19 cellular contexts compared by ENCODE assay signal in the genomic region with DNA sequence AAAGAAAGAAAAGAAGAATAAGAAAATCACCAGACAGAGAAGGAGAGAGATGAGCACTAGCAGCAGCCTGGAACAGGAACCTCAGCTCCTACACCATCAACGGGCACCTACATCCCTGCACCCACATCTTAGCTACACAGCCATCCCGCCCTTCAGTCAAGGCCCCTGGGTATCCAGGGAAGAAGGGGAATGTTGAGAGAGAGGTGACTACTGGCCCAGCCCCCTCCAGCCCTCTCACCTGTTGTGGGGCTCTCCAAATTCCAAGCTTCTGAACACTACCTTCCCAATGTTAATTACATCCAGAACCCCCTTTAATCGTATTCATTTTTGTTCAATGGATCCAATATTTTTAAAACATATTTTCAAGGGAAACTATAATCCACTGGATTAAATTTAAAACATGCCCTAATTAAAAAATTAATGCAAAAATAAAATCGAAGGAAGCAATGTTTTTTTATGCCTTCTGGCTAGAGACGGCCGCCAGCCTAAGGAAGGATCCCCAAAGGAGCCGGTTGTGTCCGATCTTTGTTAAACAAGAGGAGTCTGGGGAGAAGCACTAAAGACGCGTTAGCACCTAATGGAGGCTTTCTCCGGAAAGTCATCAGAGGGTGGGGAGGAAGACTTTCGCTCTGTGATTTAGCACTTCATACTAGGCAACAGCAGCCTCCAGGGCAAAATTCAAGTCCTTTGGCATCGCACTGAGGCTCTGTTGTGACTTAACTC. TPM values are rescaled to one million over a fixed set of nuclear protein-coding genes. Genes with fewer than 3 reads are reported as not detected.
DNase-seq lines count a peak whose midpoint lies in the region; ATAC-seq and FAIRE-seq lines count a peak whose summit lies in the region.
"Had no signal": no experiment of that assay in that cellular context is flagged by ENCODE, and none has a peak within 500 bp of the region (broad histone marks: within the 10 kb centered on the region; RNA-seq: fewer than 3 reads in every experiment).

No MANE protein-coding gene starts in this region.

- ATAC-seq in stimulated activated naive CD8-positive, alpha-beta T cell treated with anti-CD3 and anti-CD28 coated beads, Interleukin-15, Interleukin-2, amounts not matched to agents 100 U/mL and 50 U/mL, for 24 hours: no peak
- ATAC-seq in T-helper 17 cell (no peak), GM18907 (IDR thresholded peaks at IDR 0.05; ENCODE audit: unreplicated experiment) (no peak), HG03175 (IDR thresholded peaks at IDR 0.05; ENCODE audit: unreplicated experiment) (no peak), GM21390 (IDR thresholded peaks at IDR 0.05; ENCODE audit: unreplicated experiment) (no peak)
- ATAC-seq: gastrocnemius medialis, K562 had no signal

- H3K9me3 Mint-ChIP-seq in stimulated activated naive CD8-positive, alpha-beta T cell treated with anti-CD3 and anti-CD28 coated beads, Interleukin-15, Interleukin-2, amounts not matched to agents 100 ng/mL and 50 ng/mL, for 24 hours: no peaks in the 10 kb centered on the region

- no peaks in the 10 kb centered on the region for H3K27me3 Mint-ChIP-seq in stimulated activated naive CD8-positive, alpha-beta T cell treated with anti-CD3 and anti-CD28 coated beads, Interleukin-15, Interleukin-2, amounts not matched to agents 100 ng/mL and 50 ng/mL, for 24 hours
- no peaks in the 10 kb centered on the region for H3K27me3 Mint-ChIP-seq in T-helper 17 cell

- FAIRE-seq in urothelium cell line (lab: Jason Lieb, UNC): peak; percentile 62
- FAIRE-seq: endothelial cell of umbilical vein, K562 had no signal

- peaks cover 12% of the 10 kb centered on the region for H3K36me3 ChIP-seq in iPS-18a (ENCODE audit: control insufficient read depth, low read depth, low read length)

- peaks cover 44% of the 10 kb centered on the region for H3K36me3 Mint-ChIP-seq in stimulated activated naive CD8-positive, alpha-beta T cell treated with anti-CD3 and anti-CD28 coated beads, Interleukin-15, Interleukin-2, amounts not matched to agents 100 ng/mL and 50 ng/mL, for 24 hours (ENCODE audit: low read depth)
- H3K36me3 Mint-ChIP-seq in T-helper 17 cell (ENCODE audit: low read depth): peaks cover 2% of the 10 kb centered on the region

- H3K4me3 Mint-ChIP-seq in stimulated activated naive CD8-positive, alpha-beta T cell treated with anti-CD3 and anti-CD28 coated beads, Interleukin-15, Interleukin-2, amounts not matched to agents 100 ng/mL and 50 ng/mL, for 24 hours: peak overlapping the region; percentile 70
- peak overlapping the region; percentile 91 for H3K4me3 Mint-ChIP-seq in T-helper 17 cell

- peaks cover 31% of the 10 kb centered on the region for H3K4me1 ChIP-seq in iPS-18a (ENCODE audit: control insufficient read depth, low read depth, low read length)

- H3K9me3 ChIP-seq in T-helper 17 cell (ENCODE audit: control insufficient read depth, low read length, poor library complexity, severe bottlenecking) (no peaks in the 10 kb centered on the region), iPS-18a (ENCODE audit: control insufficient read depth, low read depth, low read length) (no peaks in the 10 kb centered on the region)
- H3K9me3 ChIP-seq: gastrocnemius medialis, thyroid gland had no signal

- no peaks in the 10 kb centered on the region for H3K27me3 ChIP-seq in iPS-18a (ENCODE audit: control insufficient read depth, insufficient read depth, low read length)
- H3K27me3 ChIP-seq: gastrocnemius medialis, thyroid gland had no signal

- H3K4me1 Mint-ChIP-seq in stimulated activated naive CD8-positive, alpha-beta T cell treated with anti-CD3 and anti-CD28 coated beads, Interleukin-15, Interleukin-2, amounts not matched to agents 100 ng/mL and 50 ng/mL, for 24 hours (ENCODE audit: low read depth): peaks cover 72% of the 10 kb centered on the region
- H3K4me1 Mint-ChIP-seq in T-helper 17 cell: peaks cover 48% of the 10 kb centered on the region

- no peak for DNase-seq in stimulated activated naive CD8-positive, alpha-beta T cell treated with anti-CD3 and anti-CD28 coated beads, Interleukin-15, Interleukin-2, amounts not matched to agents 100 U/mL and 50 U/mL, for 24 hours
- DNase-seq in T-helper 17 cell (no peak), urothelium cell line (ENCODE audit: low spot score) (no peak)
- DNase-seq: activated CD4-positive, alpha-beta T cell treated with anti-CD3 and anti-CD28 coated beads for 1 hour; central memory CD4-positive, alpha-beta T cell; gastrocnemius medialis; islet precursor cell; midbrain; NCI-H1436 treated with DMSO at 0.1 percent for 48 hours; NCI-H510A; stimulated activated CD4-positive, alpha-beta T cell treated with anti-CD3 and anti-CD28 coated beads, Interleukin-12 subunit alpha, Interleukin-12 subunit beta, amount 100 ng/mL, for 4 hours; thyroid gland had no signal

- H3K27ac Mint-ChIP-seq in stimulated activated naive CD8-positive, alpha-beta T cell treated with anti-CD3 and anti-CD28 coated beads, Interleukin-15, Interleukin-2, amounts not matched to agents 100 ng/mL and 50 ng/mL, for 24 hours: peak overlapping the region; percentile 94
- H3K27ac Mint-ChIP-seq in T-helper 17 cell: peak overlapping the region; percentile 93

- H3K9ac ChIP-seq in iPS-18a (ENCODE audit: low read length): no peak overlapping the region

- peak overlapping the region; percentile 3 for H3K4me3 ChIP-seq in iPS-18a (ENCODE audit: low read length)
- H3K4me3 ChIP-seq: gastrocnemius medialis, K562, thyroid gland had no signal

- H3K27ac ChIP-seq in iPS-18a (ENCODE audit: low read length): no peak overlapping the region
- H3K27ac ChIP-seq: gastrocnemius medialis, thyroid gland had no signal

RNA-seq across cellular contexts. Expression of a gene that starts 9.5 kb away (rescaled TPM):
- total RNA-seq in T-helper 17 cell: 10 to 100 TPM; 18.2 to 40.7 TPM

RNA-seq across cellular contexts. Expression of a gene that starts 37.4 kb away (rescaled TPM):
- total RNA-seq in T-helper 17 cell: not detected
- total RNA-seq: endothelial cell of umbilical vein had no signal

RNA-seq across cellular contexts. Expression of a gene that starts 41.4 kb away (rescaled TPM):
- not detected for total RNA-seq in T-helper 17 cell
- total RNA-seq: endothelial cell of umbilical vein, gastrocnemius medialis, thyroid gland had no signal
